Comparison of ENCODE assay signal across 39 cellular contexts in genomic region chr10:119614686-119615085, GRCh38.
"Had no signal": no experiment of that assay in that cellular context is flagged by ENCODE, and none has a peak within 500 bp of the region (broad histone marks: within the 10 kb centered on the region; RNA-seq: fewer than 3 reads in every experiment).

No MANE protein-coding gene starts in this region.

- H3K27me3 ChIP-seq: body of pancreas, breast epithelium, colonic mucosa, MG63, Peyer's patch had no signal

- H3K36me3 ChIP-seq: breast epithelium, colonic mucosa, MG63, Peyer's patch had no signal

- H3K27ac ChIP-seq: body of pancreas, breast epithelium, colonic mucosa, Peyer's patch, VCaP had no signal

- DNase-seq: activated CD4-positive, alpha-beta T cell treated with anti-CD3 and anti-CD28 coated beads, Interleukin-2, amount 10 ng/mL, durations not matched to agents 24 days and 14 days; activated CD4-positive, alpha-beta T cell treated with anti-CD3 and anti-CD28 coated beads, Interleukin-2, amount 50 U/mL, for 4 hours; activated CD4-positive, CD25-positive, alpha-beta regulatory T cell; activated CD8-positive, alpha-beta T cell treated with anti-CD3 and anti-CD28 coated beads for 36 hours; activated gamma-delta T cell treated with Interleukin-2 at 50 U/mL for 16 hours; activated naive CD4-positive, alpha-beta T cell treated with anti-CD3 and anti-CD28 coated beads for 36 hours; activated T-cell treated with anti-CD3 and anti-CD28 coated beads for 4 hours; activated T-cell treated with anti-CD3 and anti-CD28 coated beads, Interleukin-2, amount 50 U/mL, for 4 hours; amniotic stem cell; aorta; body of pancreas; cerebellar nuclear complex; colonic mucosa; Kasumi-1; KG1; MG63; NCI-H1048; NCI-H1105 treated with DMSO at 0.1 percent for 48 hours; NCI-H1436; NCI-H1694; NCI-H1930; NCI-H2081 treated with DMSO at 0.1 percent for 48 hours; NCI-H2171; NCI-H2227 treated with DMSO at 0.1 percent for 48 hours; NCI-H446 treated with DMSO at 0.1 percent for 48 hours; NCI-H524 treated with DMSO at 0.1 percent for 48 hours; NCI-H748 treated with DMSO at 0.1 percent for 48 hours; NK-92 treated with Interleukin-12 subunit alpha and Interleukin-12 subunit beta, amount 100 ng/mL, for 24 hours; PC-3; Peyer's patch; RPMI8226; SIG-M5; SW 1271; T-helper 1 cell; T-helper 2 cell; T-helper 9 cell had no signal

- ATAC-seq: activated CD8-positive, alpha-beta T cell treated with anti-CD3 and anti-CD28 coated beads for 36 hours; activated T-cell treated with anti-CD3 and anti-CD28 coated beads, Interleukin-2, amount 50 U/mL, for 4 hours; body of pancreas; PC-3; Right ventricle myocardium inferior had no signal

- H3K4me1 ChIP-seq: body of pancreas, breast epithelium, colonic mucosa, Peyer's patch had no signal

- H3K9me3 ChIP-seq: body of pancreas, breast epithelium, colonic mucosa, Peyer's patch had no signal

- H3K4me3 ChIP-seq: body of pancreas, breast epithelium, colonic mucosa, MG63, Peyer's patch had no signal
